In the genomic region with DNA sequence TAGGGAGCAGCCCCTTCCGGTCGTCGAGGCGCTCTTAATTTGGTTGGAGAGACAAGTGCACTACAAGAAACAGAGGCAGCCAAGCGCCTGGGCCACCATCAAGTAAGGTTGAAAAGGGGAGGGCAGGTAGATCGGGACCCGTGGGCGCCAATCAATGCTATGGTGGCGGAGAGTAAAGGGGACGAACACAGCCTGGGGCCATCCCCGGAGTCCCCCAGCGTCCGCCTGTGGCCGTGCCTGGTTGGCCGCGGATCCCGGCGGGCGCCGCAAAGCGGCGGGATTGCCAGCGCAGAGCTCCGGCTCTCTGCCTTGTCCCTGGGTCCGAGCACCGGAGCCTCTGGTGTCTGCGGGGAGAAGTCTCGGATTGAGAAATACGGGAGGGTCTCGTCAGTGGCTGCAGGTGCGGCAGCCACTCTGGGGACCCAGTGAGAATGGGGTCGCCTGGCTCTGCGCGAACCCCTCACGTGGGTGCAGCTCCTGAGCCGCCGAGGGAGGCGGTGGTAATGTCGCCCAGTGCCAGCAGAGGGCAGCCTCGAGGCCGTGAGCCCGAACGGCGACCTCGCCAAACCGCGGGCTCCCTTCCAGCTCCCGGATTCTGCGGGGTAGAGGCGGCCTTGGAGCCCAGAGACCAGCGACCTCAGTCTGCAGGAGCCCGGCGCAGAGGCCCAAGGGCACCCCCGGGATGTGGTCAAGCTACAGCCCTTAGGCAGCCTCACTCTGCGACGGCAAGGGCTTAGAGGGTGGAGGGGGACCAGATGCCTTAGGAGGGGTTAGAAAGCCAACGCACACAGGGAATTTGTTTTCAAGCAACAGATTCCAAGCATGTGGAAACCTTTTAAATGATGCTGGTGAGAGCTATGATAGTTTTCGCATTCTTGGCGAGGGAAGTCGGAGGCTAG, we compare ENCODE assay signal across 8 cellular contexts. TPM values are rescaled to one million over a fixed set of nuclear protein-coding genes. Genes with fewer than 3 reads are reported as not detected.
DNase-seq lines count a peak whose midpoint lies in the region; ATAC-seq and TF ChIP-seq lines count a peak whose summit lies in the region.

No MANE protein-coding gene starts in this region.

- peak; percentile 82 for ATAC-seq in CD4-positive, alpha-beta T cell (ENCODE audit: poor library complexity)
- ATAC-seq in GM19395 (IDR thresholded peaks at IDR 0.05; ENCODE audit: unreplicated experiment) (peak; percentile 75), T-cell (replicated peaks in 1 of 4) (peak; percentile 78 to 86 (median 79)), sciatic nerve (peak; percentile 87)

- TF ChIP-seq CTCF in CD4-positive, alpha-beta T cell (IDR thresholded peaks at IDR 0.05) = peak; percentile 95
- peak; percentile 89 for TF ChIP-seq CTCF in hepatocyte (IDR thresholded peaks at IDR 0.05; ENCODE audit: poor library complexity)

- peaks cover 92% of the 10 kb centered on the region for H3K27me3 Mint-ChIP-seq in CD4-positive, alpha-beta T cell
- H3K27me3 Mint-ChIP-seq in T-cell = peaks cover 60 to 87% of the 10 kb centered on the region in 2 donors

- H3K9me2 ChIP-seq in hepatocyte (replicated peaks; ENCODE audit: insufficient read depth) = no peaks in the 10 kb centered on the region

- peaks cover 40% of the 10 kb centered on the region for H3K4me1 Mint-ChIP-seq in CD4-positive, alpha-beta T cell (ENCODE audit: low read depth)
- peaks cover 33 to 41% (median 41%) of the 10 kb centered on the region in 3 donors for H3K4me1 Mint-ChIP-seq in T-cell

- no peaks in the 10 kb centered on the region for H3K9me3 Mint-ChIP-seq in CD4-positive, alpha-beta T cell
- no peaks in the 10 kb centered on the region for H3K9me3 Mint-ChIP-seq in T-cell

- peak overlapping the region; percentile 96 for H3K4me2 ChIP-seq in hepatocyte

- H3K36me3 Mint-ChIP-seq in CD4-positive, alpha-beta T cell (ENCODE audit: low read depth) = no peaks in the 10 kb centered on the region
- H3K36me3 Mint-ChIP-seq in T-cell = no peaks in the 10 kb centered on the region

- H3K27ac ChIP-seq in CD4-positive, alpha-beta T cell (ENCODE audit: low read depth, low read length) = no peak overlapping the region
- H3K27ac ChIP-seq in hepatocyte = no peak overlapping the region

- no peaks in the 10 kb centered on the region for H3K9me3 ChIP-seq in CD4-positive, alpha-beta T cell (ENCODE audit: control insufficient read depth, low read length)
- H3K9me3 ChIP-seq in hepatocyte (ENCODE audit: low read depth) = no peaks in the 10 kb centered on the region

- no peaks in the 10 kb centered on the region for H3K79me2 ChIP-seq in hepatocyte

- peak overlapping the region; percentile 80 for H3K4me3 Mint-ChIP-seq in CD4-positive, alpha-beta T cell
- H3K4me3 Mint-ChIP-seq in T-cell = peak overlapping the region; percentile 62 to 83 (median 64)

- intact Hi-C loops in CD4-positive, alpha-beta T cell (cut with DNase I, micrococcal nuclease) = loop anchor here (1.0 kb wide), 1 partner anchor 393 kb away; no protein-coding TSS in a partner anchor
- intact Hi-C loops in sciatic nerve (cut with DNase I) = no loop called here

- H2AFZ ChIP-seq in hepatocyte = peak overlapping the region; percentile 77

- H3K27me3 ChIP-seq in CD4-positive, alpha-beta T cell (ENCODE audit: control insufficient read depth, insufficient read depth, low read length) = peaks cover 75% of the 10 kb centered on the region
- H3K27me3 ChIP-seq in hepatocyte = peaks cover 83% of the 10 kb centered on the region

- DNase-seq in CD4-positive, alpha-beta T cell = peak; percentile 44 to 76 (median 62)
- DNase-seq in HuH-7 (ENCODE audit: low spot score) (peak; percentile 94), T-cell (peak; percentile 24 to 75 (median 56)), amygdala (lab: John Stamatoyannopoulos, UW) (peak in 40 of 56 donors; percentile 4 to 75 (median 31)), hepatocyte (ENCODE audit: low spot score) (peak; percentile 74), sciatic nerve (ENCODE audit: low spot score) (peak; percentile 87), DMS153 treated with DMSO at 0.1 percent for 48 hours (lab: John Stamatoyannopoulos, UW; ENCODE audit: unreplicated experiment) (no peak)

- POLR2A ChIA-PET in CD4-positive, alpha-beta T cell (lab: Charles Lee) = interaction anchor here (0.8 to 1.3 kb wide), 4 partner anchors 8 to 341 kb away, joined by 3 to 6 read pairs (median 4); partner anchors contain the start of gene CEP70
- POLR2A ChIA-PET in T-cell (lab: Charles Lee) = interaction anchor here (0.5 to 0.9 kb wide), 3 partner anchors 13 to 445 kb away, joined by 3 to 11 read pairs (median 8); no protein-coding TSS in a partner anchor

- WGBS in hepatocyte (ENCODE audit: low lambda C conversion rate, missing lambda C conversion rate) = 2% methylated on average over 55 of the region's 60 CpGs

- CTCF ChIA-PET in CD4-positive, alpha-beta T cell (lab: Charles Lee) = interaction anchor here (0.6 to 2.4 kb wide), 19 partner anchors 9 to 605 kb away, joined by 3 to 18 read pairs (median 5); partner anchors contain the start of genes CEP70, FOXL2 and FOXL2NB
- CTCF ChIA-PET in T-cell (lab: Charles Lee) = interaction anchor here (0.5 to 5.0 kb wide), 25 partner anchors 9 to 759 kb away, joined by 3 to 45 read pairs (median 4); partner anchors contain the start of gene CEP70 (in 1 of the 2)

- peaks cover 3% of the 10 kb centered on the region for H4K20me1 ChIP-seq in hepatocyte (ENCODE audit: insufficient read depth, poor library complexity, severe bottlenecking)

- H3K4me3 ChIP-seq in hepatocyte = no peak overlapping the region

- peaks cover 7% of the 10 kb centered on the region for H3K4me1 ChIP-seq in hepatocyte (ENCODE audit: insufficient read depth)

- no peaks in the 10 kb centered on the region for H3K36me3 ChIP-seq in hepatocyte (replicated peaks; ENCODE audit: insufficient read depth, low read depth)

- no peak overlapping the region for H3K27ac Mint-ChIP-seq in CD4-positive, alpha-beta T cell
- no peak overlapping the region for H3K27ac Mint-ChIP-seq in T-cell

RNA-seq across cellular contexts. Expression of gene FOXL2, which starts 10.8 kb away (rescaled TPM):
- total RNA-seq in CD4-positive, alpha-beta T cell = not detected
- not detected for total RNA-seq in T-cell
- total RNA-seq in hepatocyte = not detected in 2 replicates
- not detected in 2 replicates for polyA plus RNA-seq in hepatocyte
- 0.13 TPM for total RNA-seq in sciatic nerve

RNA-seq across cellular contexts. Expression of gene FOXL2NB, which starts 10.9 kb away (rescaled TPM):
- total RNA-seq in CD4-positive, alpha-beta T cell = not detected
- under 1 TPM in 1 of 5 donors, not detected in 4; 0.06 TPM for total RNA-seq in T-cell
- total RNA-seq in hepatocyte = not detected in 2 replicates
- not detected in 2 replicates for polyA plus RNA-seq in hepatocyte
- total RNA-seq in sciatic nerve = not detected
